In genomic region chr6:160348552-160349441, GRCh38 we compare ENCODE assay signal across 10 cellular contexts. TPM values are rescaled to one million over a fixed set of nuclear protein-coding genes. Genes with fewer than 3 reads are reported as not detected.
DNase-seq lines count a peak whose midpoint lies in the region; ATAC-seq, FAIRE-seq and TF ChIP-seq lines count a peak whose summit lies in the region.
"Had no signal": no experiment of that assay in that cellular context is flagged by ENCODE, and none has a peak within 500 bp of the region (broad histone marks: within the 10 kb centered on the region; RNA-seq: fewer than 3 reads in every experiment).

No MANE protein-coding gene starts in this region.

- no peaks in the 10 kb centered on the region for H3K36me3 ChIP-seq in bronchial epithelial cell (ENCODE audit: control insufficient read depth, insufficient read depth, low read length)
- no peaks in the 10 kb centered on the region for H3K36me3 ChIP-seq in subcutaneous abdominal adipose tissue (ENCODE audit: control insufficient read depth in 5 of 5, insufficient read depth in 5 of 5, low read length in 5 of 5)
- H3K36me3 ChIP-seq: BLaER1 treated with 17β-estradiol and CSF1 and Interleukin-3, amounts not matched to agents 10 nM and 100 nM had no signal

- no peaks in the 10 kb centered on the region for H3K9me3 ChIP-seq in subcutaneous abdominal adipose tissue (ENCODE audit: control insufficient read depth in 5 of 5, low read length in 5 of 5)

- H3K27me3 ChIP-seq in bronchial epithelial cell (ENCODE audit: control insufficient read depth, insufficient read depth, low read length) (no peaks in the 10 kb centered on the region), subcutaneous abdominal adipose tissue (ENCODE audit: control insufficient read depth in 5 of 5, insufficient read depth in 4 of 5, low read length in 5 of 5) (peaks cover 0 to 7% (median 3%) of the 10 kb centered on the region in 5 donors)
- H3K27me3 ChIP-seq: BLaER1 treated with 17β-estradiol and CSF1 and Interleukin-3, amounts not matched to agents 10 nM and 100 nM had no signal

- ATAC-seq in left colon, result peak; percentile 64
- ATAC-seq in HG02885 (IDR thresholded peaks at IDR 0.05; ENCODE audit: poor library complexity, unreplicated experiment), result no peak
- no peak for ATAC-seq in HG02588 (IDR thresholded peaks at IDR 0.05; ENCODE audit: unreplicated experiment)
- no peak for ATAC-seq in GM19397 (IDR thresholded peaks at IDR 0.05; ENCODE audit: unreplicated experiment)

- FAIRE-seq in bronchial epithelial cell (lab: Jason Lieb, UNC), result no peak
- FAIRE-seq: endometrium had no signal

- H3K9ac ChIP-seq in subcutaneous abdominal adipose tissue (ENCODE audit: low read length in 5 of 5), result peak overlapping the region in 4 of 5 donors; percentile 48 to 80 (median 68)
- H3K9ac ChIP-seq: BLaER1 treated with 17β-estradiol and CSF1 and Interleukin-3, amounts not matched to agents 10 nM and 100 nM had no signal

- peak overlapping the region; percentile 62 for H3K27ac ChIP-seq in subcutaneous abdominal adipose tissue (ENCODE audit: low read depth, low read length)
- H3K27ac ChIP-seq: BLaER1 treated with 17β-estradiol and CSF1 and Interleukin-3, amounts not matched to agents 10 nM and 100 nM had no signal

- H3K4me3 ChIP-seq in bronchial epithelial cell (ENCODE audit: low read depth, low read length), result peak overlapping the region; percentile 81
- H3K4me3 ChIP-seq in subcutaneous abdominal adipose tissue (ENCODE audit: low read depth in 1 of 5, low read length in 5 of 5), result peak overlapping the region; percentile 67 to 90 (median 76)
- H3K4me3 ChIP-seq: BLaER1 treated with 17β-estradiol and CSF1 and Interleukin-3, amounts not matched to agents 10 nM and 100 nM had no signal

- DNase-seq in NCI-H524 (lab: John Stamatoyannopoulos, UW) (peak; percentile 42 to 58), NCI-H524 treated with DMSO at 0.1 percent for 48 hours (lab: John Stamatoyannopoulos, UW) (no peak), bronchial epithelial cell (ENCODE audit: low read depth) (peak; percentile 27), left colon (peak; percentile 34 to 59)

- peak; percentile 50 for TF ChIP-seq CTCF in bronchial epithelial cell (IDR thresholded peaks at IDR 0.05; ENCODE audit: insufficient read depth, low read length, severe bottlenecking)

- intact Hi-C loops in left colon (cut with DNase I, micrococcal nuclease), result no loop called here

- peaks cover 0 to 24% (median 16%) of the 10 kb centered on the region in 5 donors for H3K4me1 ChIP-seq in subcutaneous abdominal adipose tissue (ENCODE audit: control insufficient read depth in 5 of 5, insufficient read depth in 5 of 5, low read length in 5 of 5)
- H3K4me1 ChIP-seq: BLaER1 treated with 17β-estradiol and CSF1 and Interleukin-3, amounts not matched to agents 10 nM and 100 nM had no signal

RNA-seq across cellular contexts. Expression of gene SLC22A3, which starts 0.6 kb away (rescaled TPM):
- total RNA-seq in bronchial epithelial cell, result 8.2 and 8.6 TPM in 2 replicates
- total RNA-seq in left colon, result 1 to 10 TPM; 2.0 to 5.0 TPM
